Comparison of ENCODE assay signal across 15 cellular contexts in the genomic region with DNA sequence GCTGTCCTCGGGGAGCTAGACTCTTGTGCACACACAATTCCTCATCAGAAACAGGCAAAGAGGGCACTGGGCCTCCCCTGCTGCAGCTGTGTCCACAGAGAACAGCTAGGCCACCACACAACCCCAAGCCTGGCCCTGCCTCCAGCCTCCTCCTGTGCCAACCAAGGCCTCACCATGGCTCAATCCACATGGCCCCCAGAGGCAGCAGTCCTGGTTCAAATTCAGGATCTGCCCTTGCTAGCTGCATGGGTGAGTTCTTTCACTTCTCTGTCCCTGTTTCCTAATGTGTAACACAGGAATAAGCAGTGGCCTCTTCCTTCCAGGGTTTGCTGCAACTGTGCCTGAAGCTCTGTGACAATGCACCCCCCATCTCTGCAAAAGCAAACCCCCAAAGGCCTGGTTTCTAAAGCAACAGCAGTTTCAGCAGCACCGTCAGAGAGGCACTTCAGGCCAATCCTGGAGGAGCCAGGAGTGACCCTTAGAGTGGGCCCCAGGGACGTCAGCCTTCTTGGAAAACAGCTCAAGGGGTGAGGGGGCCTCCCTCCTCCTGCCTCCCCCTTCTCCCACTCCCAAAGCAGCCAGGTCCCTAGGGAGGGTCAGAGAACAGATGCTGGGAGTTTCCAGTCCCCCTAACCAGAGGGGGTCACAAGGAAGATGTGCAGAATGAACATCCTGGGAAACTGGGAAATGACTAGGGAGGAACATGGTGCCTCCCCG. TPM values are rescaled to one million over a fixed set of nuclear protein-coding genes. Genes with fewer than 3 reads are reported as not detected.
DNase-seq lines count a peak whose midpoint lies in the region; ATAC-seq and TF ChIP-seq lines count a peak whose summit lies in the region.
"Had no signal": no experiment of that assay in that cellular context is flagged by ENCODE, and none has a peak within 500 bp of the region (broad histone marks: within the 10 kb centered on the region; RNA-seq: fewer than 3 reads in every experiment).

No MANE protein-coding gene starts in this region.

- H4K20me1 ChIP-seq in PC-3 (ENCODE audit: low read length) = peaks cover 15% of the 10 kb centered on the region

- ATAC-seq in PC-3 (no peak), left cardiac atrium (peak in 1 of 2 donors; percentile 3), GM18858 (IDR thresholded peaks at IDR 0.05; ENCODE audit: unreplicated experiment) (no peak), HG03520 (IDR thresholded peaks at IDR 0.05; ENCODE audit: unreplicated experiment) (no peak)

- whole genome bisulfite sequencing in stomach, 5 donors = 44 to 57% (median 52%) methylated on average over 4 of the region's 4 CpGs

- no peak for DNase-seq in activated naive CD4-positive, alpha-beta T cell treated with anti-CD3 and anti-CD28 coated beads, Interleukin-2, amount 10 ng/mL, durations not matched to agents 7 days and 5 days
- DNase-seq in PC-3 (no peak), left cardiac atrium (peak; percentile 25), stomach (no peak), GF-D8 (lab: John Stamatoyannopoulos, UW) (no peak)
- DNase-seq: activated CD8-positive, alpha-beta memory T cell treated with anti-CD3 and anti-CD28 coated beads, Interleukin-2, amount 50 U/mL, for 4 hours; AML-193; NCI-H146; T1000; uterus had no signal

- no peak for TF ChIP-seq POLR2A in stomach (IDR thresholded peaks at IDR 0.05)

- H3K27ac Mint-ChIP-seq in activated naive CD4-positive, alpha-beta T cell treated with anti-CD3 and anti-CD28 coated beads, Interleukin-2, amount 50 U/mL, for 24 hours = peak overlapping the region; percentile 8
- no peak overlapping the region for H3K27ac Mint-ChIP-seq in activated naive CD4-positive, alpha-beta T cell treated with anti-CD3 and anti-CD28 coated beads, Interleukin-2, amount 10 ng/mL, durations not matched to agents 7 days and 5 days

- H3K9me3 Mint-ChIP-seq in activated naive CD4-positive, alpha-beta T cell treated with anti-CD3 and anti-CD28 coated beads, Interleukin-2, amount 50 U/mL, for 24 hours = no peaks in the 10 kb centered on the region
- no peaks in the 10 kb centered on the region for H3K9me3 Mint-ChIP-seq in activated naive CD4-positive, alpha-beta T cell treated with anti-CD3 and anti-CD28 coated beads, Interleukin-2, amount 10 ng/mL, durations not matched to agents 7 days and 5 days

- POLR2A ChIA-PET in PC-3 (lab: Charles Lee; ENCODE audit: unreplicated experiment) = interaction anchor here (0.6 kb wide), 2 partner anchors 11 to 21 kb away, joined by 3 to 4 read pairs; partner anchors contain the start of gene CENPB

- no peak overlapping the region for H3K9ac ChIP-seq in PC-3 (ENCODE audit: low read length)

- TF ChIP-seq CTCF in PC-3 (conservative IDR thresholded peaks at IDR 0.05; ENCODE audit: low read depth, low read length) = no peak
- TF ChIP-seq CTCF in stomach (IDR thresholded peaks at IDR 0.05) = no peak

- H3K27me3 ChIP-seq in PC-3 (ENCODE audit: low read length) = no peaks in the 10 kb centered on the region
- H3K27me3 ChIP-seq in stomach = no peaks in the 10 kb centered on the region
- H3K27me3 ChIP-seq: uterus had no signal

- peak overlapping the region; percentile 92 for H3K4me3 Mint-ChIP-seq in activated naive CD4-positive, alpha-beta T cell treated with anti-CD3 and anti-CD28 coated beads, Interleukin-2, amount 50 U/mL, for 24 hours
- no peak overlapping the region for H3K4me3 Mint-ChIP-seq in activated naive CD4-positive, alpha-beta T cell treated with anti-CD3 and anti-CD28 coated beads, Interleukin-2, amount 10 ng/mL, durations not matched to agents 7 days and 5 days

- H3K9me2 ChIP-seq in PC-3 (replicated peaks; ENCODE audit: low read length) = no peaks in the 10 kb centered on the region

- BruUV-seq in PC-3 (replicated peaks; lab: Mats Ljungman, UMichigan) = no TSS peak

- no peaks in the 10 kb centered on the region for H3F3A ChIP-seq in PC-3 (ENCODE audit: low read length, unreplicated experiment)

- no peak for TF ChIP-seq EP300 in stomach (IDR thresholded peaks at IDR 0.05)

- no peak overlapping the region for H2AFZ ChIP-seq in PC-3 (ENCODE audit: low read length)

- H3K27me3 Mint-ChIP-seq in activated naive CD4-positive, alpha-beta T cell treated with anti-CD3 and anti-CD28 coated beads, Interleukin-2, amount 50 U/mL, for 24 hours = no peaks in the 10 kb centered on the region
- H3K27me3 Mint-ChIP-seq in activated naive CD4-positive, alpha-beta T cell treated with anti-CD3 and anti-CD28 coated beads, Interleukin-2, amount 10 ng/mL, durations not matched to agents 7 days and 5 days = peaks cover 6% of the 10 kb centered on the region

- H3K4me3 ChIP-seq in PC-3 (ENCODE audit: low read length) (peak overlapping the region; percentile 98; the same call in 1 of the 2 replicates), stomach (peak overlapping the region in 3 of 4 donors; percentile 73 to 85 (median 76))
- H3K4me3 ChIP-seq: uterus had no signal

- H3K4me1 ChIP-seq in PC-3 (ENCODE audit: insufficient read depth, low read length) = peaks cover 38% of the 10 kb centered on the region
- peaks cover 26 to 73% (median 54%) of the 10 kb centered on the region in 4 donors for H3K4me1 ChIP-seq in stomach

- no peaks in the 10 kb centered on the region for H3K36me3 Mint-ChIP-seq in activated naive CD4-positive, alpha-beta T cell treated with anti-CD3 and anti-CD28 coated beads, Interleukin-2, amount 50 U/mL, for 24 hours
- no peaks in the 10 kb centered on the region for H3K36me3 Mint-ChIP-seq in activated naive CD4-positive, alpha-beta T cell treated with anti-CD3 and anti-CD28 coated beads, Interleukin-2, amount 10 ng/mL, durations not matched to agents 7 days and 5 days

- CTCF ChIA-PET in activated naive CD4-positive, alpha-beta T cell treated with anti-CD3 and anti-CD28 coated beads, Interleukin-2, amount 10 ng/mL, durations not matched to agents 7 days and 5 days (lab: Charles Lee) = interaction anchor here (0.5 to 2.4 kb wide), 4 partner anchors 12 to 118 kb away, joined by 3 to 13 read pairs (median 4); no protein-coding TSS in a partner anchor
- CTCF ChIA-PET in PC-3 (lab: Charles Lee) = no interaction called here

- H3K36me3 ChIP-seq in PC-3 (ENCODE audit: low read depth, low read length) = peaks cover 7% of the 10 kb centered on the region; the same call in 1 of the 2 replicates
- H3K36me3 ChIP-seq in stomach = peaks cover 0 to 5% (median 0%) of the 10 kb centered on the region in 4 donors
- H3K36me3 ChIP-seq: uterus had no signal

- intact Hi-C loops in PC-3 (cut with micrococcal nuclease) = loop anchor here (5.0 kb wide), 2 partner anchors 43 to 88 kb away; no protein-coding TSS in a partner anchor
- intact Hi-C loops in left cardiac atrium (cut with DNase I) = loop anchor here in 1 of 2 donors (10.0 kb wide), 1 partner anchor 91 kb away; no protein-coding TSS in a partner anchor
- intact Hi-C loops in stomach (cut with DNase I; ENCODE audit: low total_unique reads) = loop anchor here (10.0 kb wide), 1 partner anchor 91 kb away; no protein-coding TSS in a partner anchor

- peaks cover 20% of the 10 kb centered on the region for H3K4me1 Mint-ChIP-seq in activated naive CD4-positive, alpha-beta T cell treated with anti-CD3 and anti-CD28 coated beads, Interleukin-2, amount 50 U/mL, for 24 hours
- H3K4me1 Mint-ChIP-seq in activated naive CD4-positive, alpha-beta T cell treated with anti-CD3 and anti-CD28 coated beads, Interleukin-2, amount 10 ng/mL, durations not matched to agents 7 days and 5 days = peaks cover 30% of the 10 kb centered on the region

- peaks cover 49% of the 10 kb centered on the region for H3K79me2 ChIP-seq in PC-3 (ENCODE audit: low read length)

- H3K9me3 ChIP-seq in PC-3 (ENCODE audit: low read length) (no peaks in the 10 kb centered on the region), stomach (no peaks in the 10 kb centered on the region)
- H3K9me3 ChIP-seq: uterus had no signal

- H3K4me2 ChIP-seq in PC-3 (ENCODE audit: low read length) = peak overlapping the region; percentile 100

- H3K27ac ChIP-seq in PC-3 (ENCODE audit: low read length) (no peak overlapping the region), stomach (peak overlapping the region in 4 of 5 donors; percentile 10 to 94 (median 78))
- H3K27ac ChIP-seq: epithelial cell of prostate had no signal

RNA-seq across cellular contexts. Expression of gene ADISSP, which starts 2.2 kb away (rescaled TPM):
- 244 and 307 TPM in 2 replicates for total RNA-seq in PC-3 (2014; rRNA removed)
- total RNA-seq in left cardiac atrium = 10 to 100 TPM; 17.2 to 23.2 TPM
- total RNA-seq in stomach = 100 to 1,000 TPM in 1 of 5 donors, 10 to 100 TPM in 2, 1 to 10 TPM in 2; 5.9 to 136 (median 49.0) TPM
- 10 to 100 TPM; 14.4 to 32.6 (median 22.2) TPM for polyA plus RNA-seq in stomach

RNA-seq across cellular contexts. Expression of gene SPEF1, which starts 15.9 kb away (rescaled TPM):
- 2.0 and 2.6 TPM in 2 replicates for total RNA-seq in PC-3 (2014; rRNA removed)
- total RNA-seq in left cardiac atrium = not detected
- total RNA-seq in stomach = not detected
- under 1 TPM in 2 of 3 donors, not detected in 1; 0.18 to 0.19 TPM for polyA plus RNA-seq in stomach

RNA-seq across cellular contexts. Expression of gene CENPB, which starts 21.2 kb away (rescaled TPM):
- 213 and 276 TPM in 2 replicates for total RNA-seq in PC-3 (2014; rRNA removed)
- 10 to 100 TPM; 70.8 to 93.6 TPM for total RNA-seq in left cardiac atrium
- total RNA-seq in stomach = 100 to 1,000 TPM in 1 of 5 donors, 10 to 100 TPM in 4; 24.5 to 130 (median 68.3) TPM
- 10 to 100 TPM; 36.5 to 90.7 (median 79.6) TPM for polyA plus RNA-seq in stomach

RNA-seq across cellular contexts. Expression of gene CDC25B, which starts 30.8 kb away (rescaled TPM):
- total RNA-seq in PC-3 (2014; rRNA removed) (89.7 and 106 TPM in 2 replicates), left cardiac atrium (10 to 100 TPM; 13.8 to 16.6 TPM), stomach (10 to 100 TPM in 4 of 5 donors, 1 to 10 TPM in 1; 9.4 to 56.5 (median 32.6) TPM)
- polyA plus RNA-seq in stomach = 10 to 100 TPM; 18.0 to 23.1 (median 22.6) TPM

RNA-seq across cellular contexts. Expression of gene HSPA12B, which starts 32.8 kb away (rescaled TPM):
- not detected in 2 replicates for total RNA-seq in PC-3 (2014; rRNA removed)
- 10 to 100 TPM; 15.7 to 19.3 TPM for total RNA-seq in left cardiac atrium
- 10 to 100 TPM in 1 of 5 donors, 1 to 10 TPM in 3, under 1 TPM in 1; 0.87 to 14.3 (median 6.1) TPM for total RNA-seq in stomach
- 1 to 10 TPM; 3.0 to 5.3 (median 3.7) TPM for polyA plus RNA-seq in stomach
- total RNA-seq: astrocyte had no signal
